In genomic region chr20:1858859-1859258, GRCh38 we compare ENCODE assay signal across 18 cellular contexts. TPM values are rescaled to one million over a fixed set of nuclear protein-coding genes. Genes with fewer than 3 reads are reported as not detected.
DNase-seq lines count a peak whose midpoint lies in the region; ATAC-seq, FAIRE-seq and TF ChIP-seq lines count a peak whose summit lies in the region.
"Had no signal": no experiment of that assay in that cellular context is flagged by ENCODE, and none has a peak within 500 bp of the region (broad histone marks: within the 10 kb centered on the region; RNA-seq: fewer than 3 reads in every experiment).

No MANE protein-coding gene starts in this region.

- POLR2A ChIA-PET in activated CD8-positive, alpha-beta T cell treated with anti-CD3 and anti-CD28 coated beads, Interleukin-2, amount 10 ng/mL, durations not matched to agents 7 days and 5 days (lab: Charles Lee) = interaction anchor here (0.6 kb wide), 1 partner anchor 80 kb away, joined by 3 read pairs; no protein-coding TSS in a partner anchor

- DNase-seq in GM12892 (ENCODE audit: insufficient read length) (no peak), amniotic epithelial cell (ENCODE audit: low read depth) (peak; percentile 62), osteoblast (ENCODE audit: insufficient read length, low spot score, missing footprints) (no peak), NCI-H1694 treated with DMSO at 0.1 percent for 48 hours (lab: John Stamatoyannopoulos, UW) (no peak)
- no peak for DNase-seq in activated CD8-positive, alpha-beta T cell treated with anti-CD3 and anti-CD28 coated beads, Interleukin-2, amount 10 ng/mL, durations not matched to agents 7 days and 5 days
- DNase-seq: DMS 273 treated with DMSO at 0.1 percent for 48 hours, GDM1, H7, NCI-H1436, NCI-H2029 treated with DMSO at 0.1 percent for 48 hours, NCI-H2171 treated with DMSO at 0.1 percent for 48 hours, NCI-H446 treated with DMSO at 0.1 percent for 48 hours, NCI-H748 treated with DMSO at 0.1 percent for 48 hours had no signal

- peak overlapping the region in 3 of 11 experiments; percentile 10 to 61 (median 17); a peak in 2 of 22 replicates for H3K27ac ChIP-seq in BLaER1 treated with 17β-estradiol and CSF1 and Interleukin-3, amounts not matched to agents 10 nM and 100 nM
- peak overlapping the region; percentile 93 for H3K27ac ChIP-seq in osteoblast (ENCODE audit: low read depth, low read length)
- H3K27ac ChIP-seq: BLaER1 had no signal

- ATAC-seq in GM19397 (IDR thresholded peaks at IDR 0.05; ENCODE audit: unreplicated experiment) (no peak), GM21528 (IDR thresholded peaks at IDR 0.05; ENCODE audit: low FRiP score, unreplicated experiment) (no peak)
- no peak for ATAC-seq in activated CD8-positive, alpha-beta T cell treated with anti-CD3 and anti-CD28 coated beads, Interleukin-2, amount 10 ng/mL, durations not matched to agents 7 days and 5 days

- no peak overlapping the region for H3K4me3 ChIP-seq in BLaER1 treated with 17β-estradiol and CSF1 and Interleukin-3, amounts not matched to agents 10 nM and 100 nM
- H3K4me3 ChIP-seq in osteoblast (ENCODE audit: insufficient read depth, low read length) = no peak overlapping the region
- H3K4me3 ChIP-seq: BLaER1 had no signal

- H4K20me1 ChIP-seq in BLaER1 treated with 17β-estradiol and CSF1 and Interleukin-3, amounts not matched to agents 10 nM and 100 nM = no peaks in the 10 kb centered on the region
- H4K20me1 ChIP-seq in osteoblast (ENCODE audit: insufficient read depth, low read length) = no peaks in the 10 kb centered on the region
- H4K20me1 ChIP-seq: BLaER1 had no signal

- FAIRE-seq in GM12892 (lab: Jason Lieb, UNC) = peak; percentile 27

- no peaks in the 10 kb centered on the region for H3K36me3 ChIP-seq in BLaER1 treated with 17β-estradiol and CSF1 and Interleukin-3, amounts not matched to agents 10 nM and 100 nM
- H3K36me3 ChIP-seq in osteoblast (ENCODE audit: insufficient read depth, low read length) = no peaks in the 10 kb centered on the region
- H3K36me3 ChIP-seq: BLaER1 had no signal

- H3K9ac ChIP-seq in BLaER1 treated with 17β-estradiol and CSF1 and Interleukin-3, amounts not matched to agents 10 nM and 100 nM = no peak overlapping the region
- H3K9ac ChIP-seq: BLaER1 had no signal

- H3K4me3 Mint-ChIP-seq in activated CD8-positive, alpha-beta T cell treated with anti-CD3 and anti-CD28 coated beads, Interleukin-2, amount 10 ng/mL, durations not matched to agents 7 days and 5 days = no peak overlapping the region
- H3K4me3 Mint-ChIP-seq: IgD-negative memory B cell had no signal

- H3K27me3 ChIP-seq in BLaER1 treated with 17β-estradiol and CSF1 and Interleukin-3, amounts not matched to agents 10 nM and 100 nM = peaks cover 0 to 21% (median 11%) of the 10 kb centered on the region in 11 experiments; a peak in 10 of 22 replicates
- H3K27me3 ChIP-seq in osteoblast (ENCODE audit: insufficient read depth, low read length) = no peaks in the 10 kb centered on the region

- H3K4me2 ChIP-seq in BLaER1 treated with 17β-estradiol and CSF1 and Interleukin-3, amounts not matched to agents 10 nM and 100 nM = peak overlapping the region in 9 of 11 experiments; percentile 2 to 92 (median 85); a peak in 14 of 22 replicates
- no peak overlapping the region for H3K4me2 ChIP-seq in osteoblast (ENCODE audit: insufficient read depth, low read length)
- H3K4me2 ChIP-seq: BLaER1 had no signal

- no peak for TF ChIP-seq POLR2A in GM12892 (IDR thresholded peaks at IDR 0.05; ENCODE audit: low read depth, low read length)

- peak overlapping the region; percentile 31 for H2AFZ ChIP-seq in osteoblast (ENCODE audit: low read length)

- H3K27me3 Mint-ChIP-seq in activated CD8-positive, alpha-beta T cell treated with anti-CD3 and anti-CD28 coated beads, Interleukin-2, amount 10 ng/mL, durations not matched to agents 7 days and 5 days (ENCODE audit: low read depth) = peaks cover 18% of the 10 kb centered on the region

- H3K4me1 Mint-ChIP-seq in activated CD8-positive, alpha-beta T cell treated with anti-CD3 and anti-CD28 coated beads, Interleukin-2, amount 10 ng/mL, durations not matched to agents 7 days and 5 days (ENCODE audit: low read depth) = no peaks in the 10 kb centered on the region

- H3K27ac Mint-ChIP-seq in activated CD8-positive, alpha-beta T cell treated with anti-CD3 and anti-CD28 coated beads, Interleukin-2, amount 10 ng/mL, durations not matched to agents 7 days and 5 days = no peak overlapping the region

- peaks cover 16 to 95% (median 69%) of the 10 kb centered on the region in 10 experiments for H3K4me1 ChIP-seq in BLaER1 treated with 17β-estradiol and CSF1 and Interleukin-3, amounts not matched to agents 10 nM and 100 nM
- peaks cover 52% of the 10 kb centered on the region for H3K4me1 ChIP-seq in osteoblast (ENCODE audit: insufficient read depth, low read length)

- H3K79me2 ChIP-seq in osteoblast (ENCODE audit: insufficient read depth, low read length) = no peaks in the 10 kb centered on the region

- no peaks in the 10 kb centered on the region for H3K9me3 Mint-ChIP-seq in activated CD8-positive, alpha-beta T cell treated with anti-CD3 and anti-CD28 coated beads, Interleukin-2, amount 10 ng/mL, durations not matched to agents 7 days and 5 days (ENCODE audit: insufficient read depth)
- H3K9me3 Mint-ChIP-seq: IgD-negative memory B cell had no signal

- no peaks in the 10 kb centered on the region for H3K9me3 ChIP-seq in BLaER1 treated with 17β-estradiol and CSF1 and Interleukin-3, amounts not matched to agents 10 nM and 100 nM (replicated peaks in 1 of 11)
- H3K9me3 ChIP-seq in osteoblast (ENCODE audit: low read depth, low read length) = no peaks in the 10 kb centered on the region
- H3K9me3 ChIP-seq: BLaER1 had no signal

- H3K36me3 Mint-ChIP-seq in activated CD8-positive, alpha-beta T cell treated with anti-CD3 and anti-CD28 coated beads, Interleukin-2, amount 10 ng/mL, durations not matched to agents 7 days and 5 days (ENCODE audit: low read depth) = no peaks in the 10 kb centered on the region
- H3K36me3 Mint-ChIP-seq: IgD-negative memory B cell had no signal

- no peak for TF ChIP-seq CTCF in osteoblast (IDR thresholded peaks at IDR 0.05; ENCODE audit: extremely low read depth, low read depth, low read length)

- CTCF ChIA-PET in activated CD8-positive, alpha-beta T cell treated with anti-CD3 and anti-CD28 coated beads, Interleukin-2, amount 10 ng/mL, durations not matched to agents 7 days and 5 days (lab: Charles Lee) = no interaction called here

RNA-seq across cellular contexts. Expression of gene SIRPA, which starts 36.3 kb away (rescaled TPM):
- polyA plus RNA-seq in GM12892 (2012; ENCODE audit: missing spikeins) = 4.3 TPM
- 13.8 and 15.9 TPM in 2 replicates for total RNA-seq in osteoblast
- total RNA-seq in activated CD8-positive, alpha-beta T cell treated with anti-CD3 and anti-CD28 coated beads, Interleukin-2, amount 10 ng/mL, durations not matched to agents 7 days and 5 days = not detected

Comparison
In these comparisons a context has a peak if more than half of its experiments do, and no peak if none do; other contexts are left out.
1. RNA of gene SIRPA, which starts 36.3 kb away (total RNA-seq): 13.8 to 15.9 TPM in osteoblast; not detected in activated CD8-positive, alpha-beta T cell treated with anti-CD3 and anti-CD28 coated beads, Interleukin-2, amount 10 ng/mL, durations not matched to agents 7 days and 5 days; every median in the first group is over 10 times any median in the second.